ENCODE assay signal across 8 cellular contexts in the genomic region with DNA sequence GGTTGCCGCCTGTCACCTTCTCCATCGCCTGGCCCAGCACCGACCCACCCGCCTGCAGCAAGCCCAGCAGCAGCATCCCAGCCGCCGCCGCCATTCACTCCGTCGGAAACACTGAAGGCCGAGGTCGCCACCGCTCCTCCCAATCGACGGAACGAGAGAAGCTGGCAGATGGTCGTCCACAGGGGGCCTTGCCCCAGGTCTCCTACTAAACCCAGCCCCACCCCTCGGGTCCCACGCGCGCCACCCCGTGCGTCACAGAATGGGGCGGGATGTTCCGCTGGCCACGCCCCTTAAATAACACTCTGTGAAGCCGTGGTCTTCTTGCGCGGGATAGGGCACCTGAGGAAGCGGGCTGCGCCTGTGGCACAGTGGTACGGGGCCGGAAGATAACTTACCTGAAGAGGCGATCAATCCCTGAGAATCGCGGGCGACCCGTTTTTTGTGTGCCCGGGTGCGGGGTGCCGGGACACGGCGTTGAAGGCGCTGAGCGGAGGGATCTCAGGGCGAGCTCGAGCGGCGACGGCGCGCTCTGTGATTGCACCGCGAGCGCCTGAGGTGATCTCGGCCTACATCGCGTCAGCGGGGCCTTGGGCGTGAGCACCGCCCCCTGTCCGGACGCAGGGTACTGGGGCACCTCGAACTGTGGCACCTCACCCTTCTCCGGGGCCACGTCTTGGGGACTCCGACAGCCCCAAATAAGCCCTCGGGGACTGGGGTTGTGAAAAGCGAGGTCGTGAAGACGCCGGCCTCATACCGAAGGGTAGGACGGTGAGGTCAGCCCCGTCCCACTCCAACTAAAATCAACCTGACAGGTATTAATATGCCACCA. TPM values are rescaled to one million over a fixed set of nuclear protein-coding genes. Genes with fewer than 3 reads are reported as not detected.
A peak's percentile ranks its signal among the peaks of the same experiment; 100 is the strongest.
DNase-seq lines count a peak whose midpoint lies in the region; ATAC-seq and TF ChIP-seq lines count a peak whose summit lies in the region.

TSS of gene CYP51A1 (minus strand) at position 207 of the 829 bp plus-strand sequence. CDS start at position 94, 113 bp downstream.

- POLR2A ChIA-PET in activated naive CD8-positive, alpha-beta T cell treated with anti-CD3 and anti-CD28 coated beads, Interleukin-2, amount 10 ng/mL, durations not matched to agents 7 days and 5 days (lab: Charles Lee), result interaction anchor here (0.7 to 2.0 kb wide), 5 partner anchors 11 to 313 kb away, joined by 3 to 10 read pairs (median 5); partner anchors contain the start of genes AKAP9, ANKIB1, GATAD1 and KRIT1

- peaks cover 25% of the 10 kb centered on the region for H3K36me3 ChIP-seq in SU-DHL-6 (ENCODE audit: low read length)
- H3K36me3 ChIP-seq in thoracic aorta, result no peaks in the 10 kb centered on the region

- peaks cover 18% of the 10 kb centered on the region; the same call in 1 of the 2 replicates for H3F3A ChIP-seq in SU-DHL-6 (ENCODE audit: insufficient read depth)

- H3K36me3 Mint-ChIP-seq in activated naive CD8-positive, alpha-beta T cell treated with anti-CD3 and anti-CD28 coated beads, Interleukin-2, amount 10 ng/mL, durations not matched to agents 7 days and 5 days, result peaks cover 23% of the 10 kb centered on the region
- peaks cover 10% of the 10 kb centered on the region for H3K36me3 Mint-ChIP-seq in osteocyte (ENCODE audit: unreplicated experiment)

- H3K9me2 ChIP-seq in SU-DHL-6 (replicated peaks; ENCODE audit: insufficient read depth, low read length), result no peaks in the 10 kb centered on the region

- peaks cover 2% of the 10 kb centered on the region for H3K27me3 Mint-ChIP-seq in activated naive CD8-positive, alpha-beta T cell treated with anti-CD3 and anti-CD28 coated beads, Interleukin-2, amount 10 ng/mL, durations not matched to agents 7 days and 5 days
- no peaks in the 10 kb centered on the region for H3K27me3 Mint-ChIP-seq in osteocyte (ENCODE audit: unreplicated experiment)

- H3K4me3 Mint-ChIP-seq in activated naive CD8-positive, alpha-beta T cell treated with anti-CD3 and anti-CD28 coated beads, Interleukin-2, amount 10 ng/mL, durations not matched to agents 7 days and 5 days, result peak within 1 kb of the TSS; percentile 94
- H3K4me3 Mint-ChIP-seq in osteocyte (ENCODE audit: unreplicated experiment), result peak within 1 kb of the TSS; percentile 99

- peak within 1 kb of the TSS; percentile 99 for H3K27ac Mint-ChIP-seq in activated naive CD8-positive, alpha-beta T cell treated with anti-CD3 and anti-CD28 coated beads, Interleukin-2, amount 10 ng/mL, durations not matched to agents 7 days and 5 days
- H3K27ac Mint-ChIP-seq in osteocyte (ENCODE audit: unreplicated experiment), result peak within 1 kb of the TSS; percentile 100

- peaks cover 34% of the 10 kb centered on the region for H4K20me1 ChIP-seq in SU-DHL-6 (ENCODE audit: low read depth, low read length)

- TF ChIP-seq CTCF in GM12875 (IDR thresholded peaks at IDR 0.05; ENCODE audit: borderline replicate concordance, insufficient read depth, low read depth, low read length) (0 out of 2 replicates have a peak, but pooled peaks have one; percentile 5), SU-DHL-6 (IDR thresholded peaks at IDR 0.05; ENCODE audit: insufficient read depth, low read length, poor library complexity, severe bottlenecking) (no peak), osteocyte (IDR thresholded peaks at IDR 0.05) (peak; percentile 18), thoracic aorta (IDR thresholded peaks at IDR 0.05) (no peak)

- ATAC-seq in HG02763 (IDR thresholded peaks at IDR 0.05; ENCODE audit: unreplicated experiment), result peak; percentile 88
- ATAC-seq in activated naive CD8-positive, alpha-beta T cell treated with anti-CD3 and anti-CD28 coated beads, Interleukin-2, amount 10 ng/mL, durations not matched to agents 7 days and 5 days (ENCODE audit: low read depth), result peak; percentile 91
- ATAC-seq in thoracic aorta (ENCODE audit: insufficient number of reproducible peaks, low FRiP score, low read depth), result peak; percentile 94

- H3K27ac ChIP-seq in SU-DHL-6 (ENCODE audit: low read depth, low read length), result peak within 1 kb of the TSS; percentile 89
- peak within 1 kb of the TSS; percentile 91 to 95 for H3K27ac ChIP-seq in thoracic aorta

- H3K4me1 Mint-ChIP-seq in activated naive CD8-positive, alpha-beta T cell treated with anti-CD3 and anti-CD28 coated beads, Interleukin-2, amount 10 ng/mL, durations not matched to agents 7 days and 5 days, result peaks cover 24% of the 10 kb centered on the region
- peaks cover 37% of the 10 kb centered on the region for H3K4me1 Mint-ChIP-seq in osteocyte (ENCODE audit: unreplicated experiment)

- intact Hi-C loops in head of caudate nucleus (cut with DNase I), result loop anchor here (5.0 kb wide), 1 partner anchor 113 kb away; the partner anchor contains the start of genes ANKIB1 and KRIT1

- H2AFZ ChIP-seq in SU-DHL-6 (ENCODE audit: low read depth, low read length, severe bottlenecking), result peak within 1 kb of the TSS; percentile 46

- H3K9me3 ChIP-seq in SU-DHL-6 (ENCODE audit: insufficient read depth, low read length), result no peaks in the 10 kb centered on the region
- H3K9me3 ChIP-seq in thoracic aorta, result no peaks in the 10 kb centered on the region

- H3K4me3 ChIP-seq in GM12875 (ENCODE audit: low read depth, low read length) (peak within 1 kb of the TSS; percentile 95), SU-DHL-6 (ENCODE audit: insufficient read depth, low read length, poor library complexity, severe bottlenecking) (peak within 1 kb of the TSS; percentile 87), thoracic aorta (peak within 1 kb of the TSS; percentile 95)

- peak within 1 kb of the TSS; percentile 86 for H3K9ac ChIP-seq in SU-DHL-6 (ENCODE audit: low read length)

- peaks cover 47% of the 10 kb centered on the region for H3K79me2 ChIP-seq in SU-DHL-6 (ENCODE audit: insufficient read depth, low read length)

- peak within 1 kb of the TSS; percentile 83 for H3K4me2 ChIP-seq in SU-DHL-6 (ENCODE audit: low read depth, low read length, poor library complexity, severe bottlenecking)

- peaks cover 10 to 24% of the 10 kb centered on the region in 2 donors for H3K4me1 ChIP-seq in thoracic aorta (ENCODE audit: control insufficient read depth in 1 of 2, low read depth in 2 of 2)

- DNase-seq in NCI-H1417 (lab: John Stamatoyannopoulos, UW), result peak; percentile 96 to 100 (median 99)
- peak; percentile 95 for DNase-seq in activated naive CD8-positive, alpha-beta T cell treated with anti-CD3 and anti-CD28 coated beads, Interleukin-2, amount 10 ng/mL, durations not matched to agents 7 days and 5 days
- peak; percentile 90 to 97 (median 95) for DNase-seq in head of caudate nucleus
- peak; percentile 98 for DNase-seq in osteocyte (ENCODE audit: extremely low spot score, unreplicated experiment)
- peak; percentile 79 for DNase-seq in thoracic aorta (ENCODE audit: low spot score)

- H3K9me3 Mint-ChIP-seq in activated naive CD8-positive, alpha-beta T cell treated with anti-CD3 and anti-CD28 coated beads, Interleukin-2, amount 10 ng/mL, durations not matched to agents 7 days and 5 days, result peaks cover 5% of the 10 kb centered on the region
- H3K9me3 Mint-ChIP-seq in osteocyte (ENCODE audit: unreplicated experiment), result no peaks in the 10 kb centered on the region

- H3K27me3 ChIP-seq in SU-DHL-6 (ENCODE audit: low read length), result no peaks in the 10 kb centered on the region
- H3K27me3 ChIP-seq in thoracic aorta (replicated peaks; ENCODE audit: insufficient read depth), result no peaks in the 10 kb centered on the region

RNA-seq across cellular contexts. Expression of gene CYP51A1, which starts in this region (rescaled TPM):
- 10 to 100 TPM; 26.8 to 29.1 TPM for total RNA-seq in activated naive CD8-positive, alpha-beta T cell treated with anti-CD3 and anti-CD28 coated beads, Interleukin-2, amount 10 ng/mL, durations not matched to agents 7 days and 5 days
- total RNA-seq in osteocyte (49.2 and 50.2 TPM in 2 replicates), thoracic aorta (10 to 100 TPM; 22.6 to 30.7 TPM)

Comparison
In these comparisons a context has a peak if more than half of its experiments do, and no peak if none do; other contexts are left out.
1. Peak in every context shown above with its lines: DNase-seq, ATAC-seq, H3K4me3 ChIP-seq and H3K27ac ChIP-seq.
2. CTCF ChIP-seq: peak in GM12875 (single experiment) and osteocyte (single experiment); none in SU-DHL-6 (single experiment) and thoracic aorta (single experiment).